20 cellular contexts compared by ENCODE assay signal in the genomic region with DNA sequence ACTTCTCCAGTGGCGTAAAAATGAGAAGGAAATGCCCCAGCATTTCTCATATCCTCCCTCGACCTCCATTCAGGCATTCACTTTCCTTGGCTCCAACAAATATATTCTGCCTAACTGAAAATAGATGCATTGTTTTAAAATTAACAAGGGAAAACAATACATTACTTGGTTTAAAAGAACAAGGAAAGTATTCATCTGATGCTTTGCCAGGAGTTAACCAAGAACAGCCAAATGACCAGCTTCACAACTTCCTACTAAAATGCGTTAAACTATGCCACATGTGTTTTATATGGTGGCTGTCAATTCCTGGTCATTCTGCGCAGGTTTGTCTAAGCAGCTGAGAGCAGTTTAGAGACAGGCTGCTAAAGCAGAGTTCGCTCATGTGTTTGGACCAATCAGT.
A peak's percentile ranks its signal among the peaks of the same experiment; 100 is the strongest.
DNase-seq lines count a peak whose midpoint lies in the region; ATAC-seq, FAIRE-seq and TF ChIP-seq lines count a peak whose summit lies in the region.
"Had no signal": no experiment of that assay in that cellular context is flagged by ENCODE, and none has a peak within 500 bp of the region (broad histone marks: within the 10 kb centered on the region; RNA-seq: fewer than 3 reads in every experiment).

No MANE protein-coding gene starts in this region.

- H3K9me2 ChIP-seq in Loucy (replicated peaks; ENCODE audit: low read depth, low read length), result no peaks in the 10 kb centered on the region

- H4K20me1 ChIP-seq in Loucy (ENCODE audit: insufficient read depth, low read length, poor library complexity, severe bottlenecking) (no peaks in the 10 kb centered on the region), endothelial cell of umbilical vein (replicated peaks; ENCODE audit: control insufficient read depth, extremely low read depth, insufficient read depth, low read length) (peaks cover 4% of the 10 kb centered on the region)

- no peaks in the 10 kb centered on the region for H3K9me3 ChIP-seq in Loucy (ENCODE audit: insufficient read depth, low read depth, low read length)
- no peaks in the 10 kb centered on the region for H3K9me3 ChIP-seq in endothelial cell of umbilical vein (replicated peaks; ENCODE audit: control insufficient read depth, insufficient read depth, low read length)

- peak; percentile 83 for FAIRE-seq in endothelial cell of umbilical vein (lab: Jason Lieb, UNC)
- FAIRE-seq: HepG2, islet of Langerhans had no signal

- peaks cover 29% of the 10 kb centered on the region for H3F3A ChIP-seq in Loucy (ENCODE audit: low read depth)

- H3K27ac ChIP-seq in endothelial cell of umbilical vein (ENCODE audit: insufficient read depth, low read depth, low read length), result peak overlapping the region; percentile 67
- H3K27ac ChIP-seq: SK-N-MC had no signal

- H2AFZ ChIP-seq in Loucy (ENCODE audit: low read length), result no peak overlapping the region
- no peak overlapping the region for H2AFZ ChIP-seq in endothelial cell of umbilical vein (ENCODE audit: low read depth, low read length)

- peak overlapping the region; percentile 92 for H3K9ac ChIP-seq in Loucy (ENCODE audit: low read depth, low read length, poor library complexity, severe bottlenecking)
- peak overlapping the region; percentile 39 for H3K9ac ChIP-seq in endothelial cell of umbilical vein (replicated peaks; ENCODE audit: extremely low read depth, insufficient read depth, low read length)

- no TSS peak for BruUV-seq in endothelial cell of umbilical vein (replicated peaks; lab: Mats Ljungman, UMichigan)

- H3K4me2 ChIP-seq in Loucy (ENCODE audit: low read depth, low read length, poor library complexity, severe bottlenecking), result peak overlapping the region; percentile 90
- peak overlapping the region; percentile 87 for H3K4me2 ChIP-seq in endothelial cell of umbilical vein (ENCODE audit: insufficient read depth, low read length)

- intact Hi-C loops in endothelial cell of umbilical vein (cut with micrococcal nuclease), result loop anchor here (1.0 to 2.0 kb wide), 2 partner anchors 51 to 63 kb away; no protein-coding TSS in a partner anchor

- POLR2A ChIA-PET in activated naive CD8-positive, alpha-beta T cell treated with anti-CD3 and anti-CD28 coated beads, Interleukin-2, amount 10 ng/mL, durations not matched to agents 7 days and 5 days (lab: Charles Lee), result no interaction called here
- POLR2A ChIA-PET in endothelial cell of umbilical vein (lab: Charles Lee), result no interaction called here

- peaks cover 1% of the 10 kb centered on the region for H3K9me3 Mint-ChIP-seq in activated naive CD8-positive, alpha-beta T cell treated with anti-CD3 and anti-CD28 coated beads, Interleukin-2, amount 10 ng/mL, durations not matched to agents 7 days and 5 days
- H3K9me3 Mint-ChIP-seq in activated naive CD8-positive, alpha-beta T cell treated with anti-CD3 and anti-CD28 coated beads, Interleukin-2, amount 50 U/mL, for 24 hours, result no peaks in the 10 kb centered on the region
- H3K9me3 Mint-ChIP-seq: H9, memory B cell, WTC11 had no signal

- H3K9me1 ChIP-seq in endothelial cell of umbilical vein (replicated peaks; ENCODE audit: control insufficient read depth, extremely low read depth, insufficient read depth, low read length), result no peaks in the 10 kb centered on the region

- no peak for DNase-seq in activated naive CD8-positive, alpha-beta T cell treated with anti-CD3 and anti-CD28 coated beads, Interleukin-2, amount 10 ng/mL, durations not matched to agents 7 days and 5 days
- no peak for DNase-seq in activated naive CD8-positive, alpha-beta T cell treated with anti-CD3 and anti-CD28 coated beads, Interleukin-2, amount 50 U/mL, for 24 hours
- DNase-seq in endothelial cell of umbilical vein (ENCODE audit: low read depth, low spot score) (peak; percentile 88), H7 (no peak)
- DNase-seq: amniotic stem cell; DMS79; H9; NCI-H1417 treated with DMSO at 0.1 percent for 48 hours; NCI-H345; stimulated activated CD4-positive, alpha-beta T cell treated with anti-CD3 and anti-CD28 coated beads, Interleukin-4, amount 100 ng/mL, for 1 hour; trophoblast cell had no signal

- H3K4me1 Mint-ChIP-seq in activated naive CD8-positive, alpha-beta T cell treated with anti-CD3 and anti-CD28 coated beads, Interleukin-2, amount 10 ng/mL, durations not matched to agents 7 days and 5 days, result peaks cover 34% of the 10 kb centered on the region
- peaks cover 44% of the 10 kb centered on the region for H3K4me1 Mint-ChIP-seq in activated naive CD8-positive, alpha-beta T cell treated with anti-CD3 and anti-CD28 coated beads, Interleukin-2, amount 50 U/mL, for 24 hours

- CTCF ChIA-PET in endothelial cell of umbilical vein (lab: Charles Lee), result interaction anchor here (0.9 to 1.8 kb wide), 4 partner anchors 34 to 211 kb away, joined by 3 to 6 read pairs (median 3); no protein-coding TSS in a partner anchor

- dilution Hi-C loops in endothelial cell of umbilical vein (cut with MboI; ENCODE audit: extremely low pct_ligation_motif_present, low sequenced_read_pairs), result no loop called here

- TF ChIP-seq POLR2A in endothelial cell of umbilical vein (IDR thresholded peaks at IDR 0.05; ENCODE audit: low read depth, low read length), result no peak

- peak overlapping the region; percentile 63 for H3K4me3 ChIP-seq in Loucy (ENCODE audit: low read length, poor library complexity, severe bottlenecking)
- peak overlapping the region in 1 of 3 experiments; percentile 19 for H3K4me3 ChIP-seq in endothelial cell of umbilical vein (replicated peaks in 1 of 3; ENCODE audit: insufficient read depth in 1 of 3, low read depth in 1 of 3, low read length in 3 of 3)
- no peak overlapping the region for H3K4me3 ChIP-seq in H7 (ENCODE audit: insufficient read depth, low read depth, low read length)
- H3K4me3 ChIP-seq: SK-N-MC had no signal

- H3K27ac Mint-ChIP-seq in activated naive CD8-positive, alpha-beta T cell treated with anti-CD3 and anti-CD28 coated beads, Interleukin-2, amount 10 ng/mL, durations not matched to agents 7 days and 5 days, result peak overlapping the region; percentile 33
- H3K27ac Mint-ChIP-seq in activated naive CD8-positive, alpha-beta T cell treated with anti-CD3 and anti-CD28 coated beads, Interleukin-2, amount 50 U/mL, for 24 hours, result no peak overlapping the region
- H3K27ac Mint-ChIP-seq: H9, memory B cell, WTC11 had no signal

- H3K4me1 ChIP-seq in Loucy (ENCODE audit: insufficient read depth, low read length, poor library complexity, severe bottlenecking) (peaks cover 81% of the 10 kb centered on the region), endothelial cell of umbilical vein (ENCODE audit: control insufficient read depth, extremely low read depth, insufficient read depth, low read length) (peaks cover 44% of the 10 kb centered on the region)

- no peak overlapping the region for H3K4me3 Mint-ChIP-seq in activated naive CD8-positive, alpha-beta T cell treated with anti-CD3 and anti-CD28 coated beads, Interleukin-2, amount 10 ng/mL, durations not matched to agents 7 days and 5 days
- H3K4me3 Mint-ChIP-seq in activated naive CD8-positive, alpha-beta T cell treated with anti-CD3 and anti-CD28 coated beads, Interleukin-2, amount 50 U/mL, for 24 hours, result no peak overlapping the region
- H3K4me3 Mint-ChIP-seq: H9, memory B cell, WTC11 had no signal

- peaks cover 41% of the 10 kb centered on the region for H3K36me3 Mint-ChIP-seq in activated naive CD8-positive, alpha-beta T cell treated with anti-CD3 and anti-CD28 coated beads, Interleukin-2, amount 10 ng/mL, durations not matched to agents 7 days and 5 days
- H3K36me3 Mint-ChIP-seq in activated naive CD8-positive, alpha-beta T cell treated with anti-CD3 and anti-CD28 coated beads, Interleukin-2, amount 50 U/mL, for 24 hours (ENCODE audit: low read depth), result peaks cover 4% of the 10 kb centered on the region
- H3K36me3 Mint-ChIP-seq: memory B cell had no signal

- H3K36me3 ChIP-seq in Loucy (ENCODE audit: insufficient read depth, low read length) (peaks cover 14% of the 10 kb centered on the region), endothelial cell of umbilical vein (ENCODE audit: control insufficient read depth in 2 of 2, extremely low read depth in 1 of 2, insufficient read depth in 2 of 2, low read length in 2 of 2) (peaks cover 0 to 2% of the 10 kb centered on the region in 2 experiments), H7 (replicated peaks; ENCODE audit: control insufficient read depth, insufficient read depth, low read length) (no peaks in the 10 kb centered on the region)

- H3K79me2 ChIP-seq in Loucy (ENCODE audit: insufficient read depth, low read length), result peaks cover 87% of the 10 kb centered on the region
- peaks cover 48% of the 10 kb centered on the region for H3K79me2 ChIP-seq in endothelial cell of umbilical vein (ENCODE audit: control insufficient read depth, insufficient read depth, low read length)

- TF ChIP-seq CTCF in Loucy (conservative IDR thresholded peaks at IDR 0.05; ENCODE audit: low read length) (no peak), endothelial cell of umbilical vein (IDR thresholded peaks at IDR 0.05; ENCODE audit: extremely low read depth in 1 of 2, insufficient read depth in 1 of 2, low read depth in 1 of 2, low read length in 2 of 2) (no peak)

- no peak for ATAC-seq in activated naive CD8-positive, alpha-beta T cell treated with anti-CD3 and anti-CD28 coated beads, Interleukin-2, amount 10 ng/mL, durations not matched to agents 7 days and 5 days (ENCODE audit: low read depth)
- no peak for ATAC-seq in activated naive CD8-positive, alpha-beta T cell treated with anti-CD3 and anti-CD28 coated beads, Interleukin-2, amount 50 U/mL, for 24 hours
- ATAC-seq in GM19397 (IDR thresholded peaks at IDR 0.05; ENCODE audit: unreplicated experiment), result no peak
- ATAC-seq in HG02571 (IDR thresholded peaks at IDR 0.05; ENCODE audit: unreplicated experiment), result no peak
- ATAC-seq in HG03196 (IDR thresholded peaks at IDR 0.05; ENCODE audit: unreplicated experiment), result no peak
- ATAC-seq: HepG2, WTC11 had no signal

- H3K27me3 Mint-ChIP-seq in activated naive CD8-positive, alpha-beta T cell treated with anti-CD3 and anti-CD28 coated beads, Interleukin-2, amount 10 ng/mL, durations not matched to agents 7 days and 5 days, result no peaks in the 10 kb centered on the region
- H3K27me3 Mint-ChIP-seq in activated naive CD8-positive, alpha-beta T cell treated with anti-CD3 and anti-CD28 coated beads, Interleukin-2, amount 50 U/mL, for 24 hours, result no peaks in the 10 kb centered on the region

- H3K27me3 ChIP-seq in Loucy (ENCODE audit: insufficient read depth, low read length, poor library complexity, severe bottlenecking) (no peaks in the 10 kb centered on the region), endothelial cell of umbilical vein (ENCODE audit: control insufficient read depth in 2 of 2, insufficient read depth in 2 of 2, low read length in 2 of 2) (no peaks in the 10 kb centered on the region), H7 (ENCODE audit: control insufficient read depth, insufficient read depth, low read length) (no peaks in the 10 kb centered on the region)

TF ChIP-seq in endothelial cell of umbilical vein, 7 proteins besides CTCF, POLR2A, EP300 and RAD21 (continues in another document):
- TF ChIP-seq EZH2 (IDR thresholded peaks at IDR 0.05; ENCODE audit: borderline replicate concordance, low read depth, low read length, severe bottlenecking), result no peak
- TF ChIP-seq FOS (IDR thresholded peaks at IDR 0.05; ENCODE audit: borderline replicate concordance, insufficient read depth, low read length), result peak; percentile 49
- no peak for TF ChIP-seq GATA2 (IDR thresholded peaks at IDR 0.05; ENCODE audit: insufficient read depth, insufficient read length, low read depth, low read length)
